Comparison of ENCODE assay signal across 8 cellular contexts in genomic region chr1:44672956-44673674, GRCh38. TPM values are rescaled to one million over a fixed set of nuclear protein-coding genes. Genes with fewer than 3 reads are reported as not detected.
DNase-seq lines count a peak whose midpoint lies in the region; ATAC-seq and TF ChIP-seq lines count a peak whose summit lies in the region.

No MANE protein-coding gene starts in this region.

- DNase-seq in GM23338 (ENCODE audit: low spot score): no peak
- no peak for DNase-seq in WERI-Rb-1
- DNase-seq in SKM-1 treated with dmso at 0.1 percent for 144 hours (lab: John Stamatoyannopoulos, UW; ENCODE audit: unreplicated experiment): no peak
- no peak for DNase-seq in DMS79 treated with DMSO at 0.1 percent for 48 hours (lab: John Stamatoyannopoulos, UW)

- TF ChIP-seq EP300 in gastroesophageal sphincter (IDR thresholded peaks at IDR 0.05): no peak

- H3K4me2 ChIP-seq in GM23338: peak overlapping the region; percentile 93

- H3K4me1 ChIP-seq in GM23338 (ENCODE audit: insufficient read depth) (peaks cover 24% of the 10 kb centered on the region), gastroesophageal sphincter (peaks cover 0 to 56% (median 3%) of the 10 kb centered on the region in 3 donors), skeletal muscle tissue (ENCODE audit: control insufficient read depth in 3 of 3, insufficient read depth in 3 of 3, low read length in 3 of 3) (peaks cover 28 to 55% (median 36%) of the 10 kb centered on the region in 3 donors)

- TF ChIP-seq CTCF in GM23338 (conservative IDR thresholded peaks at IDR 0.05; ENCODE audit: low read depth in 2 of 2): no peak
- TF ChIP-seq CTCF in WERI-Rb-1 (IDR thresholded peaks at IDR 0.05; ENCODE audit: low read depth, low read length): no peak
- TF ChIP-seq CTCF in gastroesophageal sphincter (IDR thresholded peaks at IDR 0.05): no peak

- ATAC-seq in GM23338 (no peak), gastroesophageal sphincter (no peak), GM21529 (IDR thresholded peaks at IDR 0.05; ENCODE audit: unreplicated experiment) (no peak), esophagus mucosa (no peak)

- H3K36me3 ChIP-seq in GM23338 (ENCODE audit: insufficient read depth): no peaks in the 10 kb centered on the region
- no peaks in the 10 kb centered on the region for H3K36me3 ChIP-seq in WERI-Rb-1
- H3K36me3 ChIP-seq in gastroesophageal sphincter: no peaks in the 10 kb centered on the region
- H3K36me3 ChIP-seq in skeletal muscle tissue (ENCODE audit: control insufficient read depth in 3 of 3, insufficient read depth in 3 of 3, low read length in 3 of 3): no peaks in the 10 kb centered on the region

- peak overlapping the region; percentile 86 for H3K4me3 Mint-ChIP-seq in GM23338

- H3K9me3 ChIP-seq in WERI-Rb-1 (ENCODE audit: severe bottlenecking) (no peaks in the 10 kb centered on the region), gastroesophageal sphincter (no peaks in the 10 kb centered on the region), skeletal muscle tissue (ENCODE audit: control insufficient read depth in 3 of 3, low read length in 3 of 3) (no peaks in the 10 kb centered on the region)

- H3K9me3 Mint-ChIP-seq in GM23338: no peaks in the 10 kb centered on the region

- H3K4me3 ChIP-seq in GM23338: peak overlapping the region; percentile 96
- peak overlapping the region; percentile 57 for H3K4me3 ChIP-seq in WERI-Rb-1 (ENCODE audit: low read depth, low read length)
- H3K4me3 ChIP-seq in gastroesophageal sphincter: peak overlapping the region; percentile 48 to 73
- H3K4me3 ChIP-seq in skeletal muscle tissue (ENCODE audit: low read length in 3 of 3): peak overlapping the region; percentile 82 to 94 (median 93)

- H3K27me3 ChIP-seq in GM23338 (ENCODE audit: insufficient read depth) (no peaks in the 10 kb centered on the region), WERI-Rb-1 (ENCODE audit: insufficient read depth, low read depth, severe bottlenecking) (no peaks in the 10 kb centered on the region), gastroesophageal sphincter (no peaks in the 10 kb centered on the region), skeletal muscle tissue (ENCODE audit: control insufficient read depth in 3 of 3, insufficient read depth in 3 of 3, low read length in 3 of 3) (no peaks in the 10 kb centered on the region)

- H3K9me2 ChIP-seq in GM23338 (ENCODE audit: insufficient read depth): no peaks in the 10 kb centered on the region

- WGBS in gastroesophageal sphincter (ENCODE audit: low coverage in 1 of 2), 2 donors: 72 to 74% methylated on average over 8 to 13 of the region's 14 CpGs

- H3K27ac ChIP-seq in GM23338 (ENCODE audit: low read depth) (no peak overlapping the region), WERI-Rb-1 (peak overlapping the region; percentile 91), gastroesophageal sphincter (peak overlapping the region; percentile 77 to 97 (median 94)), skeletal muscle tissue (ENCODE audit: low read depth, low read length) (peak overlapping the region; percentile 97)

- no peak for TF ChIP-seq POLR2A in gastroesophageal sphincter (IDR thresholded peaks at IDR 0.05)

- H3K79me2 ChIP-seq in GM23338 (replicated peaks; ENCODE audit: insufficient read depth): no peaks in the 10 kb centered on the region

- H3F3A ChIP-seq in GM23338 (replicated peaks; ENCODE audit: low read depth): 0 out of 2 replicates have a peak, but pooled peaks cover 6% of the 10 kb centered on the region

- no peak overlapping the region; the same call in 1 of the 2 replicates for H3K27ac Mint-ChIP-seq in GM23338

- H4K20me1 ChIP-seq in GM23338 (replicated peaks; ENCODE audit: insufficient read depth): no peaks in the 10 kb centered on the region; the same call in 1 of the 2 replicates

- H3K27me3 Mint-ChIP-seq in GM23338 (ENCODE audit: insufficient read depth, low read depth, poor library complexity): peaks cover 8% of the 10 kb centered on the region

- no peaks in the 10 kb centered on the region for H3K36me3 Mint-ChIP-seq in GM23338 (ENCODE audit: low read depth)

- H3K4me1 Mint-ChIP-seq in GM23338: peaks cover 17% of the 10 kb centered on the region

- H2AFZ ChIP-seq in GM23338: peak overlapping the region; percentile 97; the same call in 1 of the 2 replicates

- peak overlapping the region; percentile 76 to 94 (median 93) for H3K9ac ChIP-seq in skeletal muscle tissue (ENCODE audit: low read depth in 1 of 3, low read length in 3 of 3)

TF ChIP-seq in GM23338, 12 proteins besides CTCF, POLR2A, EP300 and RAD21 (continues in another document):
- no peak for TF ChIP-seq NANOG (IDR thresholded peaks at IDR 0.05; ENCODE audit: borderline replicate concordance)
- TF ChIP-seq, protein P1, sequence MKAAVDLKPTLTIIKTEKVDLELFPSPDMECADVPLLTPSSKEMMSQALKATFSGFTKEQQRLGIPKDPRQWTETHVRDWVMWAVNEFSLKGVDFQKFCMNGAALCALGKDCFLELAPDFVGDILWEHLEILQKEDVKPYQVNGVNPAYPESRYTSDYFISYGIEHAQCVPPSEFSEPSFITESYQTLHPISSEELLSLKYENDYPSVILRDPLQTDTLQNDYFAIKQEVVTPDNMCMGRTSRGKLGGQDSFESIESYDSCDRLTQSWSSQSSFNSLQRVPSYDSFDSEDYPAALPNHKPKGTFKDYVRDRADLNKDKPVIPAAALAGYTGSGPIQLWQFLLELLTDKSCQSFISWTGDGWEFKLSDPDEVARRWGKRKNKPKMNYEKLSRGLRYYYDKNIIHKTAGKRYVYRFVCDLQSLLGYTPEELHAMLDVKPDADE (IDR thresholded peaks at IDR 0.05): no peak
- TF ChIP-seq EZH2 (IDR thresholded peaks at IDR 0.05; ENCODE audit: low read depth, unreplicated experiment): no peak
- no peak for TF ChIP-seq ZNF114 (CRISPR knock-in tag; IDR thresholded peaks at IDR 0.05)

RNA-seq across cellular contexts. Expression of gene TMEM53, which starts 1.2 kb away (rescaled TPM):
- 4.3 and 20.8 TPM in 2 replicates for total RNA-seq in GM23338 (2014; rRNA removed; shearing (Covaris generic))
- polyA plus RNA-seq in GM23338 (2016; fragmentation: Nextera tagmentation; extraction: Ambion mirVana): 10.6 and 15.4 TPM in 2 replicates
- total RNA-seq in gastroesophageal sphincter (1 to 10 TPM; 3.9 to 8.3 (median 4.7) TPM), skeletal muscle tissue (3.1 TPM), esophagus mucosa (4.4 TPM)

RNA-seq across cellular contexts. Expression of gene ARMH1, which starts 1.4 kb away (rescaled TPM):
- 0.31 and 0.62 TPM in 2 replicates for total RNA-seq in GM23338 (2014; rRNA removed; shearing (Covaris generic))
- 1.0 TPM in 1 of 2 replicates, not detected in the other for polyA plus RNA-seq in GM23338 (2016; fragmentation: Nextera tagmentation; extraction: Ambion mirVana)
- total RNA-seq in gastroesophageal sphincter (1 to 10 TPM in 2 of 4 donors, under 1 TPM in 2; 0.66 to 3.0 (median 1.3) TPM), skeletal muscle tissue (0.52 TPM), esophagus mucosa (not detected)

RNA-seq across cellular contexts. Expression of gene RNU5D-1, which starts 57.9 kb away (rescaled TPM):
- not detected in 2 replicates for total RNA-seq in GM23338 (2014; rRNA removed; shearing (Covaris generic))
- polyA plus RNA-seq in GM23338 (2016; fragmentation: Nextera tagmentation; extraction: Ambion mirVana): not detected in 2 replicates
- total RNA-seq in gastroesophageal sphincter: not detected
- total RNA-seq in skeletal muscle tissue: not detected
- total RNA-seq in esophagus mucosa: not detected
